9 cellular contexts compared by ENCODE assay signal in the genomic region with DNA sequence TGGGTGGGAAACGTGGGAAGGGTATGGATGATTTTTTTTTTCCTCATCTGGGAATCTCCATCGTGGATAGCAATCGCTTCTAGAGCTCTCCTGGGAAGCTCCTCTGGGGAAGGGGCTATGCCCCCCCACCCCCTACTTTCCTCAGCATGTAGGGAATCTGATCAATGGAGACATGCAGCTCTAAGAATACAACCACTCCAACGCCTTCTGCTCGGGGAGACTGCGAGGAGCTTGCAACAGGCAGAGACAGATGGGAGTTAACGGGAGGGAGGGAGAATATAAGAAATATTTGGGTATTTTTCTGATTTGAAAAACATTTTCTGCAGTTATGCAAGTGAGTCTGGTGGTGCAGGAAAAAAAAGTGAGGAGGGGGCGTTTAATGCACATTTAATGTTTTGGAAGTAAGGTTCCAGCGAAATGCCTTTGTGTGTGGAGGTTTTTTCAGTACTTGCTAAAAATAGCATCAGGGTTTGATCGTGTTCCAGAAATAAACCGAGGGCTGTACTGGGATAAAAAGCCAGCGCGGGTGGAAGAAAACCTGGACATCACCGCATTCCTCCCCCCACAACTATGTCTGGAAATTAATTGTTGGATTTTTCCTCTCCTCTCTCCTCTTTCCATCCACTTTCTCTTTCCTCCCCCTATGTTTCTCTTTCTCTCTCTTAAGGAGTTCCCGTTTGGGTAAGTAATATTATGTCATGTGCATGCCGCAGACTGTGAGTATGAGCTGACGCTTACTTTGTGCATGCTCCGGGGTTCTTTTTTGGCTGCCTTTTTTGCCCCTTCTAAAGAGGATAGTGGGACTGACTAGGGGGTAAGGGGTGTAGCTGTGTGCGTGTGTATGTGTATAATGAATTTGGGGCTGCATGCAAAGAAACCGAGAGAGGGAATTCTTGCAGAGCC.
DNase-seq lines count a peak whose midpoint lies in the region; ATAC-seq and TF ChIP-seq lines count a peak whose summit lies in the region.
"Had no signal": no experiment of that assay in that cellular context is flagged by ENCODE, and none has a peak within 500 bp of the region (broad histone marks: within the 10 kb centered on the region; RNA-seq: fewer than 3 reads in every experiment).

No MANE protein-coding gene starts in this region.

- peaks cover 87% of the 10 kb centered on the region for H3K27me3 Mint-ChIP-seq in activated CD8-positive, alpha-beta T cell treated with anti-CD3 and anti-CD28 coated beads, Interleukin-2, amount 10 ng/mL, durations not matched to agents 7 days and 5 days (ENCODE audit: low read depth)
- H3K27me3 Mint-ChIP-seq in activated CD8-positive, alpha-beta T cell treated with anti-CD3 and anti-CD28 coated beads for 36 hours: peaks cover 86% of the 10 kb centered on the region

- H3K4me1 ChIP-seq in iPS-18a (ENCODE audit: control insufficient read depth, low read depth, low read length) (peaks cover 18% of the 10 kb centered on the region), stomach smooth muscle (ENCODE audit: control insufficient read depth, insufficient read depth, low read length) (peaks cover 39% of the 10 kb centered on the region)

- H3K4me3 ChIP-seq in WI38 (ENCODE audit: low read depth, low read length) (peak overlapping the region; percentile 33), iPS-18a (ENCODE audit: low read length) (peak overlapping the region; percentile 63), stomach smooth muscle (ENCODE audit: low read length in 2 of 2) (peak overlapping the region; percentile 42 to 68)

- H3K27ac ChIP-seq in iPS-18a (ENCODE audit: low read length) (no peak overlapping the region), stomach smooth muscle (ENCODE audit: low read length) (no peak overlapping the region)

- intact Hi-C loops in activated CD8-positive, alpha-beta T cell treated with anti-CD3 and anti-CD28 coated beads for 36 hours (cut with micrococcal nuclease): no loop called here

- CTCF ChIA-PET in activated CD8-positive, alpha-beta T cell treated with anti-CD3 and anti-CD28 coated beads, Interleukin-2, amount 10 ng/mL, durations not matched to agents 7 days and 5 days (lab: Charles Lee): interaction anchor here (1.8 to 2.4 kb wide), 2 partner anchors 9 to 10 kb away, joined by 7 to 8 read pairs; no protein-coding TSS in a partner anchor
- CTCF ChIA-PET in activated CD8-positive, alpha-beta T cell treated with anti-CD3 and anti-CD28 coated beads for 36 hours (lab: Charles Lee): interaction anchor here (0.8 to 2.4 kb wide), 5 partner anchors 8 to 104 kb away, joined by 3 to 20 read pairs (median 3); a partner anchor contains a TSS
- CTCF ChIA-PET in GM10248 (lab: Yijun Ruan, JAX): interaction anchor here (1.2 to 10.4 kb wide), 5 partner anchors 14 to 275 kb away, joined by 4 to 133 read pairs (median 26); a partner anchor contains a TSS

- H3K9ac ChIP-seq in iPS-18a (ENCODE audit: low read length): no peak overlapping the region
- H3K9ac ChIP-seq in stomach smooth muscle (ENCODE audit: low read length in 2 of 2): no peak overlapping the region

- no peaks in the 10 kb centered on the region for H3K9me3 Mint-ChIP-seq in activated CD8-positive, alpha-beta T cell treated with anti-CD3 and anti-CD28 coated beads, Interleukin-2, amount 10 ng/mL, durations not matched to agents 7 days and 5 days (ENCODE audit: insufficient read depth)
- no peaks in the 10 kb centered on the region for H3K9me3 Mint-ChIP-seq in activated CD8-positive, alpha-beta T cell treated with anti-CD3 and anti-CD28 coated beads for 36 hours
- H3K9me3 Mint-ChIP-seq: T-helper 1 cell treated with Interleukin-12 subunit alpha and Interleukin-12 subunit beta and Interleukin-4 antibody, amounts not matched to agents 30 μg/mL and 1 μg/mL, for 36 hours had no signal

- H3K27ac Mint-ChIP-seq in activated CD8-positive, alpha-beta T cell treated with anti-CD3 and anti-CD28 coated beads, Interleukin-2, amount 10 ng/mL, durations not matched to agents 7 days and 5 days: no peak overlapping the region
- H3K27ac Mint-ChIP-seq in activated CD8-positive, alpha-beta T cell treated with anti-CD3 and anti-CD28 coated beads for 36 hours: no peak overlapping the region
- H3K27ac Mint-ChIP-seq: T-helper 1 cell treated with Interleukin-12 subunit alpha and Interleukin-12 subunit beta and Interleukin-4 antibody, amounts not matched to agents 30 μg/mL and 1 μg/mL, for 36 hours had no signal

- DNase-seq in activated CD8-positive, alpha-beta T cell treated with anti-CD3 and anti-CD28 coated beads, Interleukin-2, amount 10 ng/mL, durations not matched to agents 7 days and 5 days: peak; percentile 6
- no peak for DNase-seq in activated CD8-positive, alpha-beta T cell treated with anti-CD3 and anti-CD28 coated beads for 36 hours
- no peak for DNase-seq in GM10248 (ENCODE audit: extremely low spot score)
- DNase-seq in omental fat pad (ENCODE audit: low spot score): no peak

- H3K36me3 ChIP-seq in iPS-18a (ENCODE audit: control insufficient read depth, low read depth, low read length) (no peaks in the 10 kb centered on the region), stomach smooth muscle (ENCODE audit: control insufficient read depth in 2 of 2, insufficient read depth in 2 of 2, low read length in 2 of 2) (no peaks in the 10 kb centered on the region)

- POLR2A ChIA-PET in activated CD8-positive, alpha-beta T cell treated with anti-CD3 and anti-CD28 coated beads, Interleukin-2, amount 10 ng/mL, durations not matched to agents 7 days and 5 days (lab: Charles Lee): no interaction called here
- POLR2A ChIA-PET in activated CD8-positive, alpha-beta T cell treated with anti-CD3 and anti-CD28 coated beads for 36 hours (lab: Charles Lee): no interaction called here
- POLR2A ChIA-PET in GM10248 (lab: Yijun Ruan, JAX): no interaction called here

- H3K4me3 Mint-ChIP-seq in activated CD8-positive, alpha-beta T cell treated with anti-CD3 and anti-CD28 coated beads, Interleukin-2, amount 10 ng/mL, durations not matched to agents 7 days and 5 days: no peak overlapping the region
- H3K4me3 Mint-ChIP-seq in activated CD8-positive, alpha-beta T cell treated with anti-CD3 and anti-CD28 coated beads for 36 hours: no peak overlapping the region

- no peak for TF ChIP-seq CTCF in activated CD8-positive, alpha-beta T cell treated with anti-CD3 and anti-CD28 coated beads for 36 hours (IDR thresholded peaks at IDR 0.05)
- TF ChIP-seq CTCF in WI38 (IDR thresholded peaks at IDR 0.05; ENCODE audit: low read depth, low read length) (no peak), GM10248 (IDR thresholded peaks at IDR 0.05; ENCODE audit: control extremely low read depth, extremely low read depth, low read depth, missing control alignments) (no peak), omental fat pad (IDR thresholded peaks at IDR 0.05) (no peak)

- H3K9me3 ChIP-seq in iPS-18a (ENCODE audit: control insufficient read depth, low read depth, low read length) (no peaks in the 10 kb centered on the region), stomach smooth muscle (ENCODE audit: control insufficient read depth in 2 of 2, low read length in 2 of 2) (peaks cover 0 to 3% of the 10 kb centered on the region in 2 donors)

- H3K27me3 ChIP-seq in iPS-18a (ENCODE audit: control insufficient read depth, insufficient read depth, low read length): peaks cover 99% of the 10 kb centered on the region
- H3K27me3 ChIP-seq in stomach smooth muscle (ENCODE audit: control insufficient read depth in 1 of 2, insufficient read depth in 2 of 2, low read length in 2 of 2): peaks cover 74 to 75% of the 10 kb centered on the region in 2 donors

- peaks cover 46% of the 10 kb centered on the region for H3K4me1 Mint-ChIP-seq in activated CD8-positive, alpha-beta T cell treated with anti-CD3 and anti-CD28 coated beads, Interleukin-2, amount 10 ng/mL, durations not matched to agents 7 days and 5 days (ENCODE audit: low read depth)
- H3K4me1 Mint-ChIP-seq in activated CD8-positive, alpha-beta T cell treated with anti-CD3 and anti-CD28 coated beads for 36 hours (ENCODE audit: low read depth): peaks cover 31% of the 10 kb centered on the region

- H3K36me3 Mint-ChIP-seq in activated CD8-positive, alpha-beta T cell treated with anti-CD3 and anti-CD28 coated beads, Interleukin-2, amount 10 ng/mL, durations not matched to agents 7 days and 5 days (ENCODE audit: low read depth): peaks cover 2% of the 10 kb centered on the region
- H3K36me3 Mint-ChIP-seq in activated CD8-positive, alpha-beta T cell treated with anti-CD3 and anti-CD28 coated beads for 36 hours (ENCODE audit: low read depth): peaks cover 1% of the 10 kb centered on the region

- ATAC-seq in activated CD8-positive, alpha-beta T cell treated with anti-CD3 and anti-CD28 coated beads, Interleukin-2, amount 10 ng/mL, durations not matched to agents 7 days and 5 days: no peak
- ATAC-seq in activated CD8-positive, alpha-beta T cell treated with anti-CD3 and anti-CD28 coated beads for 36 hours: no peak
- no peak for ATAC-seq in HG03432 (IDR thresholded peaks at IDR 0.05; ENCODE audit: unreplicated experiment)
- ATAC-seq in omental fat pad (ENCODE audit: low FRiP score): no peak
